1 cellular context compared by ENCODE assay signal in the genomic region with DNA sequence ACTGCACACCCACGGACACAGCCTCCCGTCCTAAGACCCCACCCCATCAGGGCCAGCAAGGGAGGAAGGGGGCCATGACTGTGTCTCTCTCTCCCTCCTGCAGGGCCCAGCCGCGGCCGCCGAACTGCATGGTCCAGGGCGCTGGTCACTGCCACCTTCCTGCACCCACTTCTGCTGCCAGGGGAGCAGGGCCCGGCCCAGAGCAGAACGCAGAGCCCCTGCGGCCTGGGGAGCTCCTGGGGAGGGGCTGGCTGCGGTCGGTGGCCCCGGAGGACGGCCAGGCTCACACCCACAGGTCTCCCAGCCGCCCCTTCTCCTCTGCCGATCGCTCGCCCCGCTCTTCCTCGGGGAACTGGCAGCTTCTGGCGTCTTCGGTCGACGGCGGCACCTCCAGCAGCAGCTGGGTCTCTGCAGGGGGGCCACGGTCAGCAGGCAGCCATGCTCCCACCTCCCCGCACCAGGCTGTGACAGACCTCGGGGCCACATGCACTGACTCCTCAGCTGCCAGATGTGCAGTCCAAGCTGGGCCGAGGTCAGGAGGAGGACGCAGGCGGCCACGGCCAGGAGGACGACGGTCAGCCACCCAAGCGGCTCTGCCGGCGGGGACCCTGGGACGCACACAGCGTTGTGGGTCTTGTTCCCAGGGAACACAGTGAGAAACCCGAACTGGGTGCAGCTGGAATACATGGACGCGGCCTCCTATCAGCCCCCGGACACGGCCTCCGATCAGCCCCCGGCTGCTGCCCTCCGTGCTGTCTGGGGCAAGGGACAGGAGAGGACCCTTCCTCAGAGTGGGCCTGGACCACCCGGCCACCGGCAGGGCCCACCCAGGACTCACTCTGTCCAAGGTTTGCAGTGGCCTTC.
TF ChIP-seq lines count a peak whose summit lies in the region.

No MANE protein-coding gene starts in this region.

TF ChIP-seq in HCT116, 20 proteins besides CTCF, POLR2A, EP300 and RAD21:
- TF ChIP-seq EZH2 (IDR thresholded peaks at IDR 0.05) (no peak), TCF7L2 (IDR thresholded peaks at IDR 0.05; ENCODE audit: borderline replicate concordance, extremely low read depth, insufficient read depth, insufficient read length) (no peak), SRF (IDR thresholded peaks at IDR 0.05; ENCODE audit: low read depth) (no peak), YY1 (IDR thresholded peaks at IDR 0.05; ENCODE audit: extremely low read depth, insufficient replicate concordance, low read depth, low read length) (no peak), SIN3A (IDR thresholded peaks at IDR 0.05; ENCODE audit: low read depth) (no peak)
- TF ChIP-seq, protein P1, sequence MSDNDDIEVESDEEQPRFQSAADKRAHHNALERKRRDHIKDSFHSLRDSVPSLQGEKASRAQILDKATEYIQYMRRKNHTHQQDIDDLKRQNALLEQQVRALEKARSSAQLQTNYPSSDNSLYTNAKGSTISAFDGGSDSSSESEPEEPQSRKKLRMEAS (IDR thresholded peaks at IDR 0.05), result no peak
- TF ChIP-seq, protein P2, sequence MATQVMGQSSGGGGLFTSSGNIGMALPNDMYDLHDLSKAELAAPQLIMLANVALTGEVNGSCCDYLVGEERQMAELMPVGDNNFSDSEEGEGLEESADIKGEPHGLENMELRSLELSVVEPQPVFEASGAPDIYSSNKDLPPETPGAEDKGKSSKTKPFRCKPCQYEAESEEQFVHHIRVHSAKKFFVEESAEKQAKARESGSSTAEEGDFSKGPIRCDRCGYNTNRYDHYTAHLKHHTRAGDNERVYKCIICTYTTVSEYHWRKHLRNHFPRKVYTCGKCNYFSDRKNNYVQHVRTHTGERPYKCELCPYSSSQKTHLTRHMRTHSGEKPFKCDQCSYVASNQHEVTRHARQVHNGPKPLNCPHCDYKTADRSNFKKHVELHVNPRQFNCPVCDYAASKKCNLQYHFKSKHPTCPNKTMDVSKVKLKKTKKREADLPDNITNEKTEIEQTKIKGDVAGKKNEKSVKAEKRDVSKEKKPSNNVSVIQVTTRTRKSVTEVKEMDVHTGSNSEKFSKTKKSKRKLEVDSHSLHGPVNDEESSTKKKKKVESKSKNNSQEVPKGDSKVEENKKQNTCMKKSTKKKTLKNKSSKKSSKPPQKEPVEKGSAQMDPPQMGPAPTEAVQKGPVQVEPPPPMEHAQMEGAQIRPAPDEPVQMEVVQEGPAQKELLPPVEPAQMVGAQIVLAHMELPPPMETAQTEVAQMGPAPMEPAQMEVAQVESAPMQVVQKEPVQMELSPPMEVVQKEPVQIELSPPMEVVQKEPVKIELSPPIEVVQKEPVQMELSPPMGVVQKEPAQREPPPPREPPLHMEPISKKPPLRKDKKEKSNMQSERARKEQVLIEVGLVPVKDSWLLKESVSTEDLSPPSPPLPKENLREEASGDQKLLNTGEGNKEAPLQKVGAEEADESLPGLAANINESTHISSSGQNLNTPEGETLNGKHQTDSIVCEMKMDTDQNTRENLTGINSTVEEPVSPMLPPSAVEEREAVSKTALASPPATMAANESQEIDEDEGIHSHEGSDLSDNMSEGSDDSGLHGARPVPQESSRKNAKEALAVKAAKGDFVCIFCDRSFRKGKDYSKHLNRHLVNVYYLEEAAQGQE (IDR thresholded peaks at IDR 0.05; ENCODE audit: low read depth), result no peak
